18 cellular contexts compared by ENCODE assay signal in the genomic region with DNA sequence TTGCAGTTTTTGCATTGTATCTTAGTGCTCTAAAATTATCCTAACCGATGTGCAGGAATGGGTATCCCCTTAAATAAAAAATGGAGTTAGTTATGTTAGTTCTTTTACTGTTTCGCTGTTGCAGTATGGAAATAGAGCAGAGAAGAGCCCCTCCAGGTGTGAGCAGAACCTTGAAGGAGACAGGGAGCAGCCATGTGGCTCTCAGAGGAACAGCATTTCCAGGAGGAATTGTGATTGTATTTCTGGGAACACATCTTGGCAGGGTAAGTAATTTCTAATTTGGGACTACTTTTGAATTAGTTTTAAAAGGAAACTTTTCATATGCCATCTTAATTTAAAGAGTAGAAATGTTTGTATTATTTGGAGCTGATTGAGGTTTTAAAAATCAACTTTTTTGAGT. TPM values are rescaled to one million over a fixed set of nuclear protein-coding genes. Genes with fewer than 3 reads are reported as not detected.
DNase-seq lines count a peak whose midpoint lies in the region; ATAC-seq and TF ChIP-seq lines count a peak whose summit lies in the region.
"Had no signal": no experiment of that assay in that cellular context is flagged by ENCODE, and none has a peak within 500 bp of the region (broad histone marks: within the 10 kb centered on the region; RNA-seq: fewer than 3 reads in every experiment).

No MANE protein-coding gene starts in this region.

- H3K4me3 ChIP-seq in endodermal cell (ENCODE audit: low read length), result no peak overlapping the region
- no peak overlapping the region for H3K4me3 ChIP-seq in ovary
- H3K4me3 ChIP-seq: suprapubic skin had no signal

- CTCF ChIA-PET in T-cell (lab: Charles Lee), result no interaction called here

- TF ChIP-seq CTCF in LNCAP (IDR thresholded peaks at IDR 0.05), result peak; percentile 42; the same call in 1 of the 2 replicates
- TF ChIP-seq CTCF in endodermal cell (conservative IDR thresholded peaks at IDR 0.05), result peak; percentile 58
- peak; percentile 29 for TF ChIP-seq CTCF in neural crest cell (conservative IDR thresholded peaks at IDR 0.05)
- TF ChIP-seq CTCF in ovary (IDR thresholded peaks at IDR 0.05), result no peak

- no peak for TF ChIP-seq POLR2A in ovary (IDR thresholded peaks at IDR 0.05)

- H3K36me3 ChIP-seq in endodermal cell (ENCODE audit: control insufficient read depth, insufficient read depth, low read length) (no peaks in the 10 kb centered on the region), ovary (no peaks in the 10 kb centered on the region)
- H3K36me3 ChIP-seq: suprapubic skin had no signal

- no peak overlapping the region for H3K27ac Mint-ChIP-seq in endodermal cell
- H3K27ac Mint-ChIP-seq in neural crest cell (ENCODE audit: unreplicated experiment), result no peak overlapping the region
- H3K27ac Mint-ChIP-seq in T-cell, result no peak overlapping the region
- H3K27ac Mint-ChIP-seq: activated CD4-positive, alpha-beta memory T cell treated with anti-CD3 and anti-CD28 coated beads, Interleukin-2, amount 10 ng/mL, durations not matched to agents 7 days and 5 days; memory B cell had no signal

- H3K9ac ChIP-seq in endodermal cell (ENCODE audit: extremely low read depth, low read length, poor library complexity, severe bottlenecking), result no peak overlapping the region

- WGBS in endodermal cell (ENCODE audit: insufficient coverage in 1 of 2, insufficient read length in 1 of 2), 2 experiments, result 75 to 81% methylated on average over 2 of the region's 2 CpGs
- WGBS in ovary, 3 donors, result 16 to 33% (median 19%) methylated on average over 2 of the region's 2 CpGs

- POLR2A ChIA-PET in T-cell (lab: Charles Lee), result no interaction called here

- no peaks in the 10 kb centered on the region for H3K4me1 ChIP-seq in endodermal cell (ENCODE audit: control insufficient read depth, insufficient read depth, low read length)
- no peaks in the 10 kb centered on the region for H3K4me1 ChIP-seq in ovary (ENCODE audit: insufficient read depth)

- H3K27ac ChIP-seq in endodermal cell (ENCODE audit: low read depth, low read length) (no peak overlapping the region), ovary (no peak overlapping the region)
- H3K27ac ChIP-seq: suprapubic skin had no signal

- H3K9me3 Mint-ChIP-seq in endodermal cell, result peaks cover 15% of the 10 kb centered on the region
- no peaks in the 10 kb centered on the region for H3K9me3 Mint-ChIP-seq in neural crest cell
- no peaks in the 10 kb centered on the region for H3K9me3 Mint-ChIP-seq in T-cell
- H3K9me3 Mint-ChIP-seq: activated CD4-positive, alpha-beta memory T cell treated with anti-CD3 and anti-CD28 coated beads, Interleukin-2, amount 10 ng/mL, durations not matched to agents 7 days and 5 days; memory B cell had no signal

- H3K27me3 ChIP-seq in endodermal cell (ENCODE audit: control insufficient read depth, insufficient read depth, low read length, poor library complexity, severe bottlenecking), result no peaks in the 10 kb centered on the region
- H3K27me3 ChIP-seq in ovary, result no peaks in the 10 kb centered on the region
- H3K27me3 ChIP-seq: suprapubic skin had no signal

- H3K4me1 Mint-ChIP-seq in endodermal cell (peaks cover 3% of the 10 kb centered on the region), neural crest cell (peaks cover 18% of the 10 kb centered on the region), T-cell (peaks cover 3 to 6% (median 3%) of the 10 kb centered on the region in 3 donors)

- ATAC-seq in HG02970 (IDR thresholded peaks at IDR 0.05; ENCODE audit: low FRiP score, unreplicated experiment), result no peak
- no peak for ATAC-seq in T-cell (replicated peaks in 1 of 4)
- ATAC-seq: Right ventricle myocardium inferior had no signal

- H3K4me3 Mint-ChIP-seq in endodermal cell (no peak overlapping the region), neural crest cell (no peak overlapping the region), T-cell (no peak overlapping the region)
- H3K4me3 Mint-ChIP-seq: activated CD4-positive, alpha-beta memory T cell treated with anti-CD3 and anti-CD28 coated beads, Interleukin-2, amount 10 ng/mL, durations not matched to agents 7 days and 5 days; memory B cell had no signal

- H3K9me3 ChIP-seq in endodermal cell (ENCODE audit: control insufficient read depth, low read length), result no peaks in the 10 kb centered on the region
- H3K9me3 ChIP-seq in ovary, result no peaks in the 10 kb centered on the region
- H3K9me3 ChIP-seq: suprapubic skin had no signal

- intact Hi-C loops in ovary (cut with DNase I), result no loop called here

- no peak for TF ChIP-seq EP300 in ovary (IDR thresholded peaks at IDR 0.05)

- H3K36me3 Mint-ChIP-seq in endodermal cell (ENCODE audit: low read depth), result no peaks in the 10 kb centered on the region
- H3K36me3 Mint-ChIP-seq in neural crest cell (ENCODE audit: low read depth), result no peaks in the 10 kb centered on the region
- no peaks in the 10 kb centered on the region for H3K36me3 Mint-ChIP-seq in T-cell
- H3K36me3 Mint-ChIP-seq: memory B cell had no signal

- peak; percentile 20 for DNase-seq in DMS53 (lab: John Stamatoyannopoulos, UW)
- no peak for DNase-seq in DMS53 treated with DMSO at 0.1 percent for 48 hours (lab: John Stamatoyannopoulos, UW; ENCODE audit: unreplicated experiment)
- DNase-seq in endodermal cell, result no peak
- DNase-seq in neural crest cell (ENCODE audit: low read depth, low spot score), result no peak
- no peak for DNase-seq in ovary
- DNase-seq in T-cell, result no peak
- DNase-seq: activated CD4-positive, alpha-beta memory T cell treated with anti-CD3 and anti-CD28 coated beads, Interleukin-2, amount 10 ng/mL, durations not matched to agents 7 days and 5 days; activated effector memory CD4-positive, alpha-beta T cell treated with Interleukin-2 at 50 U/mL for 16 hours; aorta; NCI-H1694; NCI-H774; stimulated activated CD4-positive, alpha-beta T cell treated with anti-CD3 and anti-CD28 coated beads, Interleukin-12 subunit alpha, Interleukin-12 subunit beta, amount 100 ng/mL, for 4 hours had no signal

- no peaks in the 10 kb centered on the region for H3K27me3 Mint-ChIP-seq in endodermal cell (ENCODE audit: insufficient read depth)
- H3K27me3 Mint-ChIP-seq in neural crest cell (ENCODE audit: low read depth), result no peaks in the 10 kb centered on the region
- H3K27me3 Mint-ChIP-seq in T-cell, result peaks cover 12 to 14% of the 10 kb centered on the region in 2 donors

RNA-seq across cellular contexts. Expression of a gene that starts 5.3 kb away (rescaled TPM):
- total RNA-seq in endodermal cell, result not detected
- not detected for polyA plus RNA-seq in endodermal cell (2013, experiment 1 of 2)
- polyA plus RNA-seq in endodermal cell (2013, experiment 2 of 2), result not detected
- not detected in 2 replicates for total RNA-seq in neural crest cell
- under 1 TPM in 4 of 7 donors, not detected in 3; 0.11 to 0.20 (median 0.15) TPM for total RNA-seq in ovary
- polyA plus RNA-seq in ovary, result under 1 TPM; 0.02 to 0.23 TPM
- not detected for total RNA-seq in T-cell
- total RNA-seq: A172; activated CD4-positive, alpha-beta memory T cell treated with anti-CD3 and anti-CD28 coated beads, Interleukin-2, amount 10 ng/mL, durations not matched to agents 7 days and 5 days had no signal

RNA-seq across cellular contexts. Expression of a gene that starts 8.8 kb away (rescaled TPM):
- total RNA-seq in endodermal cell (10 to 100 TPM; 18.1 to 21.8 TPM), neural crest cell (36.4 and 40.1 TPM in 2 replicates), ovary (10 to 100 TPM in 2 of 7 donors, 1 to 10 TPM in 5; 1.1 to 70.1 (median 5.7) TPM), T-cell (1 to 10 TPM in 1 of 5 donors, under 1 TPM in 2, not detected in 2; 0.22 to 1.1 (median 0.33) TPM)
- polyA plus RNA-seq in endodermal cell (2013, experiment 1 of 2), result 38.3 TPM
- 34.0 TPM for polyA plus RNA-seq in endodermal cell (2013, experiment 2 of 2)
- 1 to 10 TPM in 1 of 2 donors, under 1 TPM in 1; 0.80 to 1.9 TPM for polyA plus RNA-seq in ovary
- total RNA-seq: activated CD4-positive, alpha-beta memory T cell treated with anti-CD3 and anti-CD28 coated beads, Interleukin-2, amount 10 ng/mL, durations not matched to agents 7 days and 5 days had no signal

Comparison
In these comparisons a context has a peak if more than half of its experiments do, and no peak if none do; other contexts are left out.
1. CTCF ChIP-seq: peak in LNCAP (single experiment), endodermal cell (single experiment) and neural crest cell (single experiment); none in ovary (0 of 3).